ENCODE assay signal across 17 cellular contexts in the genomic region with DNA sequence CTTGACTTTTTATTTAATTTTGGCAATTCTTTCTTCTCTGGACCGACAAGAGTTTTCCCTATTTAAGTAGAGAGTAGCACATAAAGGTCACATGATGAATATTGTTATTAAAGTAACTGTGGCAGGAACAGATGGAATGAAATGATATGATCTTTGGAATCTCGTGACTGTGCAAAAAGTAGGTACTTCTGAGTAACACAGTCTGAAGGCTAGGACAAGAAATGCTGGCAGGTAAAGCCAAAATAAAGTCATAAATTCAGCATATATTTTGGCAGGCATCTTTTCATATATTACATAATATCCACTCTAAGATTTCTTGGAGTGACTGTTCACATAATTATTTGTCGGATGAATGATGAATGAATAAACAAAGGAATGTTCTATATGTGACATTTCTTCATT.
"Had no signal": no experiment of that assay in that cellular context is flagged by ENCODE, and none has a peak within 500 bp of the region (broad histone marks: within the 10 kb centered on the region; RNA-seq: fewer than 3 reads in every experiment).

No MANE protein-coding gene starts in this region.

- H3K9me3 ChIP-seq: lower lobe of right lung, pancreas, sigmoid colon, thoracic aorta, vagina had no signal

- H3K27ac ChIP-seq: ascending aorta, lower lobe of right lung, pancreas, vagina had no signal

- H3K4me3 Mint-ChIP-seq: activated naive CD4-positive, alpha-beta T cell treated with anti-CD3 and anti-CD28 coated beads for 36 hours; activated naive CD8-positive, alpha-beta T cell treated with anti-CD3 and anti-CD28 coated beads, Interleukin-2, amount 50 U/mL, for 24 hours; neural crest cell had no signal

- H3K9me3 Mint-ChIP-seq: activated naive CD4-positive, alpha-beta T cell treated with anti-CD3 and anti-CD28 coated beads for 36 hours; activated T-helper 2 cell treated with anti-CD3 and anti-CD28 coated beads, Interferon-gamma antibody, Interleukin-2, Interleukin-4, amounts not matched to agents 10 μg/mL and 5 μg/mL and 100 μg/mL, durations not matched to agents 14 hours and 24 hours and 36 hours had no signal

- FAIRE-seq: pancreas had no signal

- H3K27me3 ChIP-seq: ascending aorta, pancreas, sigmoid colon, vagina had no signal

- H3K27ac Mint-ChIP-seq: activated naive CD4-positive, alpha-beta T cell treated with anti-CD3 and anti-CD28 coated beads for 36 hours; activated naive CD8-positive, alpha-beta T cell treated with anti-CD3 and anti-CD28 coated beads, Interleukin-2, amount 50 U/mL, for 24 hours; activated T-helper 2 cell treated with anti-CD3 and anti-CD28 coated beads, Interferon-gamma antibody, Interleukin-2, Interleukin-4, amounts not matched to agents 10 μg/mL and 5 μg/mL and 100 μg/mL, durations not matched to agents 14 hours and 24 hours and 36 hours had no signal

- H3K4me3 ChIP-seq: ascending aorta, lower lobe of right lung, pancreas, sigmoid colon, thoracic aorta, vagina had no signal

- H3K4me1 Mint-ChIP-seq: activated naive CD8-positive, alpha-beta T cell treated with anti-CD3 and anti-CD28 coated beads, Interleukin-2, amount 50 U/mL, for 24 hours had no signal

- H3K27me3 Mint-ChIP-seq: activated naive CD8-positive, alpha-beta T cell treated with anti-CD3 and anti-CD28 coated beads, Interleukin-2, amount 50 U/mL, for 24 hours had no signal

- H3K4me1 ChIP-seq: ascending aorta, lower lobe of right lung, pancreas, sigmoid colon, vagina had no signal

- H3K36me3 ChIP-seq: ascending aorta, lower lobe of right lung, pancreas, sigmoid colon, thoracic aorta, vagina had no signal

- DNase-seq: activated CD4-positive, alpha-beta T cell treated with anti-CD3 and anti-CD28 coated beads, Interleukin-2, amount 50 U/mL, for 48 hours; activated naive CD4-positive, alpha-beta T cell treated with anti-CD3 and anti-CD28 coated beads for 36 hours; activated naive CD8-positive, alpha-beta T cell treated with anti-CD3 and anti-CD28 coated beads, Interleukin-2, amount 50 U/mL, for 24 hours; activated T-cell treated with anti-CD3 and anti-CD28 coated beads, Interleukin-2, amount 50 U/mL, for 1 hour; left cardiac atrium; lower lobe of right lung; midbrain; pancreas; sigmoid colon; stimulated activated CD4-positive, alpha-beta T cell treated with anti-CD3 and anti-CD28 coated beads, Interleukin-12 subunit alpha, Interleukin-12 subunit beta, amount 100 ng/mL, for 4 hours; stimulated activated CD4-positive, alpha-beta T cell treated with anti-CD3 and anti-CD28 coated beads, Interleukin-2, amount 100 ng/mL, for 24 hours; T-helper 9 cell had no signal
